24 cellular contexts compared by ENCODE assay signal in genomic region chr6:149419696-149420404, GRCh38. TPM values are rescaled to one million over a fixed set of nuclear protein-coding genes. Genes with fewer than 3 reads are reported as not detected.
DNase-seq lines count a peak whose midpoint lies in the region; ATAC-seq, FAIRE-seq and TF ChIP-seq lines count a peak whose summit lies in the region.
"Had no signal": no experiment of that assay in that cellular context is flagged by ENCODE, and none has a peak within 500 bp of the region (broad histone marks: within the 10 kb centered on the region; RNA-seq: fewer than 3 reads in every experiment).

No MANE protein-coding gene starts in this region.

- ATAC-seq in activated CD4-positive, alpha-beta T cell treated with anti-CD3 and anti-CD28 coated beads for 36 hours = peak; percentile 19
- ATAC-seq in HepG2 (no peak), right lobe of liver (no peak), GM18907 (IDR thresholded peaks at IDR 0.05; ENCODE audit: unreplicated experiment) (no peak)
- no peak for ATAC-seq in central memory CD8-positive, alpha-beta T cell (replicated peaks; ENCODE audit: extremely low read depth, poor library complexity, severe bottlenecking)
- ATAC-seq: CD8-positive, alpha-beta T cell; Panc1 had no signal

- no peak for FAIRE-seq in HepG2 (lab: Jason Lieb, UNC)
- FAIRE-seq: GM18507 had no signal

- H3K27ac ChIP-seq in HepG2 (ENCODE audit: extremely low read length, insufficient read depth, low read length) = no peak overlapping the region
- H3K27ac ChIP-seq in right lobe of liver = no peak overlapping the region
- H3K27ac ChIP-seq: SJCRH30 had no signal

- H3K4me1 ChIP-seq in HepG2 (ENCODE audit: insufficient read depth, low read length) (peaks cover 16% of the 10 kb centered on the region), right lobe of liver (peaks cover 0 to 8% (median 0%) of the 10 kb centered on the region in 4 donors)
- H3K4me1 ChIP-seq: SJCRH30 had no signal

- peaks cover 11% of the 10 kb centered on the region for H3K9me3 Mint-ChIP-seq in activated CD4-positive, alpha-beta T cell treated with anti-CD3 and anti-CD28 coated beads for 36 hours (ENCODE audit: low read depth)
- H3K9me3 Mint-ChIP-seq in central memory CD8-positive, alpha-beta T cell = no peaks in the 10 kb centered on the region

- H3K36me3 ChIP-seq in HepG2 (replicated peaks in 1 of 2; ENCODE audit: control insufficient read depth in 1 of 2, insufficient read depth in 2 of 2, low read length in 2 of 2) (no peaks in the 10 kb centered on the region), right lobe of liver (no peaks in the 10 kb centered on the region)
- H3K36me3 ChIP-seq: SJCRH30 had no signal

- H3K27me3 Mint-ChIP-seq in activated CD4-positive, alpha-beta T cell treated with anti-CD3 and anti-CD28 coated beads for 36 hours = no peaks in the 10 kb centered on the region
- peaks cover 10% of the 10 kb centered on the region for H3K27me3 Mint-ChIP-seq in central memory CD8-positive, alpha-beta T cell

- H3K4me1 Mint-ChIP-seq in activated CD4-positive, alpha-beta T cell treated with anti-CD3 and anti-CD28 coated beads for 36 hours = peaks cover 25% of the 10 kb centered on the region
- H3K4me1 Mint-ChIP-seq in central memory CD8-positive, alpha-beta T cell = peaks cover 13% of the 10 kb centered on the region

- H3K79me2 ChIP-seq in HepG2 (ENCODE audit: insufficient read depth, low read length) = no peaks in the 10 kb centered on the region

- no peak for DNase-seq in activated CD4-positive, alpha-beta T cell treated with anti-CD3 and anti-CD28 coated beads for 36 hours
- no peak for DNase-seq in activated CD4-positive, alpha-beta T cell treated with anti-CD3 and anti-CD28 coated beads for 48 hours
- no peak for DNase-seq in HepG2 (ENCODE audit: low spot score)
- no peak for DNase-seq in right lobe of liver
- DNase-seq in central memory CD8-positive, alpha-beta T cell (ENCODE audit: low spot score in 2 of 2) = no peak
- DNase-seq in AML-193 (lab: John Stamatoyannopoulos, UW) = no peak
- DNase-seq: 8988T; C1 segment of cervical spinal cord; CD8-positive, alpha-beta T cell; DND-41; Karpas-422; MV-4-11; NCI-H1105 treated with DMSO at 0.1 percent for 48 hours; NCI-H2081; NCI-H2171; NCI-H345; NCI-H524; NCI-H774; NK-92 treated with Interleukin-12 subunit alpha and Interleukin-12 subunit beta, amount 100 ng/mL, for 24 hours; SJCRH30 had no signal

- TF ChIP-seq CTCF in HepG2 (CRISPR knock-in tag; IDR thresholded peaks at IDR 0.05) = no peak
- no peak for TF ChIP-seq CTCF in right lobe of liver (IDR thresholded peaks at IDR 0.05)

- H3K9me3 ChIP-seq in HepG2 (ENCODE audit: low read length) (no peaks in the 10 kb centered on the region), right lobe of liver (no peaks in the 10 kb centered on the region)
- H3K9me3 ChIP-seq: SJCRH30 had no signal

- CTCF ChIA-PET in activated CD4-positive, alpha-beta T cell treated with anti-CD3 and anti-CD28 coated beads for 36 hours (lab: Charles Lee) = interaction anchor here (0.6 to 3.8 kb wide), 11 partner anchors 11 to 391 kb away, joined by 3 to 31 read pairs (median 4); no protein-coding TSS in a partner anchor
- CTCF ChIA-PET in HepG2 (lab: Yijun Ruan, JAX; ENCODE audit: low intra/inter-chr PET ratio, low total read pairs) = no interaction called here

- TF ChIP-seq POLR2A in HepG2 (IDR thresholded peaks at IDR 0.05; ENCODE audit: insufficient read depth in 1 of 2, low read depth in 2 of 2, low read length in 2 of 2) (no peak), right lobe of liver (IDR thresholded peaks at IDR 0.05) (no peak)

- H3K27me3 ChIP-seq in HepG2 (ENCODE audit: control insufficient read depth in 1 of 2, insufficient read depth in 2 of 2, low read length in 2 of 2) (peaks cover 0 to 13% of the 10 kb centered on the region in 2 experiments; a peak in 3 of 5 replicates), right lobe of liver (no peaks in the 10 kb centered on the region)
- H3K27me3 ChIP-seq: SJCRH30 had no signal

- WGBS in HepG2 (ENCODE audit: low lambda C conversion rate) = 51% methylated on average over 13 of the region's 13 CpGs
- 82% methylated on average over 13 of the region's 13 CpGs for WGBS in right lobe of liver (ENCODE audit: insufficient coverage, low coverage, low lambda C conversion rate, missing lambda C conversion rate)

- H3K4me3 ChIP-seq in HepG2 (replicated peaks in 1 of 3; ENCODE audit: insufficient read depth in 1 of 3, low read depth in 2 of 3, low read length in 3 of 3) (no peak overlapping the region), right lobe of liver (no peak overlapping the region)
- H3K4me3 ChIP-seq: SJCRH30 had no signal

- no peak overlapping the region for H3K4me2 ChIP-seq in HepG2 (ENCODE audit: low read depth, low read length)

- no peak for TF ChIP-seq RAD21 in HepG2 (CRISPR knock-in tag; IDR thresholded peaks at IDR 0.05)

- H3K36me3 Mint-ChIP-seq in activated CD4-positive, alpha-beta T cell treated with anti-CD3 and anti-CD28 coated beads for 36 hours (ENCODE audit: low read depth) = peaks cover 7% of the 10 kb centered on the region
- no peaks in the 10 kb centered on the region for H3K36me3 Mint-ChIP-seq in central memory CD8-positive, alpha-beta T cell (ENCODE audit: insufficient read depth)

- H2AFZ ChIP-seq in HepG2 (ENCODE audit: low read length) = no peak overlapping the region

- intact Hi-C loops in activated CD4-positive, alpha-beta T cell treated with anti-CD3 and anti-CD28 coated beads for 36 hours (cut with DNase I, micrococcal nuclease) = no loop called here
- intact Hi-C loops in HepG2 (cut with micrococcal nuclease; ENCODE audit: unreplicated experiment) = loop anchor here (5.0 kb wide), 1 partner anchor 103 kb away; the partner anchor contains the start of gene TAB2
- intact Hi-C loops in right lobe of liver (cut with DNase I) = no loop called here

- H3K27ac Mint-ChIP-seq in activated CD4-positive, alpha-beta T cell treated with anti-CD3 and anti-CD28 coated beads for 36 hours = peak overlapping the region; percentile 51
- H3K27ac Mint-ChIP-seq in central memory CD8-positive, alpha-beta T cell (ENCODE audit: low read depth) = peak overlapping the region; percentile 2
- H3K27ac Mint-ChIP-seq: CD8-positive, alpha-beta T cell had no signal

- H4K20me1 ChIP-seq in HepG2 (ENCODE audit: insufficient read depth, low read length) = no peaks in the 10 kb centered on the region

- BruUV-seq in HepG2 (replicated peaks; lab: Mats Ljungman, UMichigan) = no TSS peak

- H3K9ac ChIP-seq in HepG2 (ENCODE audit: insufficient read depth, low read depth, low read length) = no peak overlapping the region

- in situ Hi-C loops in HepG2 (cut with HindIII; ENCODE audit: extremely low pct_ligation_motif_present, low pct_unique_long_range_greater_than_20kb) = no loop called here

- no peak overlapping the region for H3K4me3 Mint-ChIP-seq in activated CD4-positive, alpha-beta T cell treated with anti-CD3 and anti-CD28 coated beads for 36 hours
- H3K4me3 Mint-ChIP-seq in central memory CD8-positive, alpha-beta T cell = no peak overlapping the region
- H3K4me3 Mint-ChIP-seq: CD8-positive, alpha-beta T cell had no signal

- POLR2A ChIA-PET in activated CD4-positive, alpha-beta T cell treated with anti-CD3 and anti-CD28 coated beads for 36 hours (lab: Charles Lee) = interaction anchor here (1.1 to 1.5 kb wide), 2 partner anchors 61 to 100 kb away, joined by 3 to 4 read pairs; no protein-coding TSS in a partner anchor
- POLR2A ChIA-PET in HepG2 (lab: Yijun Ruan, JAX) = no interaction called here

- TF ChIP-seq EP300 in HepG2 (IDR thresholded peaks at IDR 0.05; ENCODE audit: low read depth in 2 of 2, low read length in 2 of 2) (no peak), HepG2 (CRISPR knock-in tag; IDR thresholded peaks at IDR 0.05; ENCODE audit: borderline replicate concordance) (no peak)

TF ChIP-seq in HepG2, 621 proteins besides CTCF, POLR2A, EP300 and RAD21:
- TF ChIP-seq CREB1 (IDR thresholded peaks at IDR 0.05) = 0 out of 2 replicates have a peak, but pooled peaks have one; percentile 28
- no peak for TF ChIP-seq CREB1 (CRISPR knock-in tag; IDR thresholded peaks at IDR 0.05)
- no peak for TF ChIP-seq HOMEZ (CRISPR knock-in tag; IDR thresholded peaks at IDR 0.05; ENCODE audit: low read depth)

RNA-seq across cellular contexts. Expression of gene SUMO4, which starts 19.8 kb away (rescaled TPM):
- total RNA-seq in activated CD4-positive, alpha-beta T cell treated with anti-CD3 and anti-CD28 coated beads for 36 hours = 1 to 10 TPM; 4.7 to 5.3 TPM
- total RNA-seq in HepG2 (2016; rRNA removed; fragmentation: Illumina TruSeq; extraction: Trizol) (0.38 and 1.2 TPM in 2 replicates), right lobe of liver (1 to 10 TPM in 3 of 6 experiments, under 1 TPM in 3; 0.49 to 1.2 (median 1.0) TPM)
- total RNA-seq in HepG2 (2016; cell fraction: cytosol; rRNA removed; fragmentation: Illumina TruSeq; extraction: Trizol; ENCODE audit: low read depth) = not detected in 2 replicates
- total RNA-seq in HepG2 (2016; cell fraction: insoluble cytoplasmic fraction; rRNA removed; fragmentation: Illumina TruSeq; extraction: Trizol) = 0.48 and 1.0 TPM in 2 replicates
- not detected in 2 replicates for total RNA-seq in HepG2 (2016; cell fraction: membrane; rRNA removed; fragmentation: Illumina TruSeq; extraction: Trizol)
- total RNA-seq in HepG2 (2016; cell fraction: nucleus; rRNA removed; fragmentation: Illumina TruSeq; extraction: Trizol) = 5.4 and 7.3 TPM in 2 replicates
- polyA plus RNA-seq in HepG2 (2011; rRNA removed) = 0.10 and 0.22 TPM in 2 replicates
- not detected in 2 replicates for polyA plus RNA-seq in HepG2 (2011; cell fraction: cytosol; rRNA removed)
- polyA plus RNA-seq in HepG2 (2011; cell fraction: nucleus; rRNA removed) = 0.58 and 0.73 TPM in 2 replicates
- polyA plus RNA-seq in HepG2 (2012) = 0.13 and 0.25 TPM in 2 replicates
- not detected in 2 replicates for polyA plus RNA-seq in HepG2 (2016; cell fraction: cytosol; fragmentation: Illumina TruSeq; extraction: Trizol; ENCODE audit: low read depth)
- not detected in 2 replicates for polyA plus RNA-seq in HepG2 (2016; cell fraction: insoluble cytoplasmic fraction; fragmentation: Illumina TruSeq; extraction: Trizol; ENCODE audit: low read depth)
- not detected in 2 replicates for polyA plus RNA-seq in HepG2 (2016; cell fraction: membrane; fragmentation: Illumina TruSeq; extraction: Trizol; ENCODE audit: low read depth)
- 0.92 and 0.94 TPM in 2 replicates for polyA plus RNA-seq in HepG2 (2016; cell fraction: nucleus; fragmentation: Illumina TruSeq; extraction: Trizol; ENCODE audit: insufficient read depth, low read depth)
- polyA minus RNA-seq in HepG2 (2011; rRNA and poly(A)+ RNA removed; ENCODE audit: low replicate concordance) = 1.6 and 2.1 TPM in 2 replicates
- not detected in 2 replicates for polyA minus RNA-seq in HepG2 (2011; cell fraction: cytosol; rRNA and poly(A)+ RNA removed)
- polyA minus RNA-seq in HepG2 (2011; cell fraction: nucleus; rRNA and poly(A)+ RNA removed) = 12.4 and 14.9 TPM in 2 replicates
- total RNA-seq: M059J had no signal
